In the genomic region with DNA sequence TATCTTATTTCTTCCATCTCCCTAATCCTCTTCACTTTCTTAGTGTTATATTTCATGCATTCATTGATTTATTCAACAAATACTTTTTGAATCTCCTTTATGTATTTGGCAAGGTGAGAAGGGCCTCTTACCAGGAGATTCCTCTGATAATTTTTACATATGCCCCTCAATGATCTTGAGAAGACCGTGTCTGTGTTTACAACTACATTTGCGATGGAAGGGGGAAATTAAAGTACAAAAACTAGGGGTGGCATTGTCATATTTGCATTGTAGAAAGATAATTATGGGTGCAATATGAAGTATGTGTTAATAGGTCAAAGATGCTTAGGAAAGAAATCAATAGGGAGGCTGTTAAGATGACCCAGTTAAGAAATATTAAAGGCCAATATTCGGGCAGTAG, we compare ENCODE assay signal across 5 cellular contexts.
"Had no signal": no experiment of that assay in that cellular context is flagged by ENCODE, and none has a peak within 500 bp of the region (broad histone marks: within the 10 kb centered on the region; RNA-seq: fewer than 3 reads in every experiment).

No MANE protein-coding gene starts in this region.

- H3K4me3 ChIP-seq: GM23248 had no signal

- H2AFZ ChIP-seq: GM23248 had no signal

- H3K9ac ChIP-seq: GM23248, KMS-11 had no signal

- H3K4me3 Mint-ChIP-seq: H9 had no signal

- H3K27ac ChIP-seq: GM23248, KMS-11 had no signal

- H3K4me2 ChIP-seq: KMS-11 had no signal

- DNase-seq: GM23248, HCEC 1CT, IMR-90 had no signal

- H3K9me3 Mint-ChIP-seq: H9 had no signal
